In genomic region chr2:128378231-128379020, GRCh38 we compare ENCODE assay signal across 18 cellular contexts. TPM values are rescaled to one million over a fixed set of nuclear protein-coding genes. Genes with fewer than 3 reads are reported as not detected.
A peak's percentile ranks its signal among the peaks of the same experiment; 100 is the strongest.
DNase-seq lines count a peak whose midpoint lies in the region; ATAC-seq, FAIRE-seq and TF ChIP-seq lines count a peak whose summit lies in the region.
"Had no signal": no experiment of that assay in that cellular context is flagged by ENCODE, and none has a peak within 500 bp of the region (broad histone marks: within the 10 kb centered on the region; RNA-seq: fewer than 3 reads in every experiment).

No MANE protein-coding gene starts in this region.

- H3K4me1 ChIP-seq in keratinocyte (ENCODE audit: control insufficient read depth, extremely low read depth, insufficient read depth, low read length) (peaks cover 43% of the 10 kb centered on the region), prostate gland (replicated peaks) (peaks cover 25% of the 10 kb centered on the region), vagina (peaks cover 82% of the 10 kb centered on the region)

- H3K9ac ChIP-seq in keratinocyte (ENCODE audit: control insufficient read depth, extremely low read depth, insufficient read depth, low read length): no peak overlapping the region

- peak overlapping the region; percentile 84 for H2AFZ ChIP-seq in keratinocyte (ENCODE audit: control insufficient read depth, low read length)

- dilution Hi-C loops in keratinocyte (cut with MboI; ENCODE audit: extremely low pct_ligation_motif_present, low sequenced_read_pairs): no loop called here

- TF ChIP-seq CTCF in keratinocyte (optimal IDR thresholded peaks at IDR 0.05 in 1 of 3, IDR thresholded peaks at IDR 0.05 in 1 of 3, conservative IDR thresholded peaks at IDR 0.05 in 1 of 3; ENCODE audit: extremely low read depth in 1 of 3, insufficient read depth in 2 of 3, low read length in 3 of 3) (no peak), prostate gland (IDR thresholded peaks at IDR 0.05) (no peak), vagina (IDR thresholded peaks at IDR 0.05) (no peak)

- H3K9me3 ChIP-seq in keratinocyte (ENCODE audit: control insufficient read depth, low read depth, low read length) (no peaks in the 10 kb centered on the region), prostate gland (no peaks in the 10 kb centered on the region), vagina (no peaks in the 10 kb centered on the region)

- H3K4me2 ChIP-seq in keratinocyte (ENCODE audit: control insufficient read depth, extremely low read depth, insufficient read depth, low read depth, low read length): peak overlapping the region; percentile 41

- H3K27me3 ChIP-seq in keratinocyte (ENCODE audit: control insufficient read depth, extremely low read depth, insufficient read depth, low read length) (no peaks in the 10 kb centered on the region), prostate gland (replicated peaks; ENCODE audit: insufficient read depth) (no peaks in the 10 kb centered on the region), vagina (no peaks in the 10 kb centered on the region)
- H3K27me3 ChIP-seq: foreskin keratinocyte had no signal

- H4K20me1 ChIP-seq in keratinocyte (ENCODE audit: control insufficient read depth, extremely low read depth, insufficient read depth, low read length): no peaks in the 10 kb centered on the region

- WGBS in prostate gland: 70% methylated on average over 16 of the region's 16 CpGs

- no peaks in the 10 kb centered on the region for H3K9me1 ChIP-seq in keratinocyte (ENCODE audit: control insufficient read depth, extremely low read depth, insufficient read depth, low read length)

- ATAC-seq in left ventricle myocardium superior (no peak), HG03039 (IDR thresholded peaks at IDR 0.05; ENCODE audit: unreplicated experiment) (no peak), HG02798 (IDR thresholded peaks at IDR 0.05; ENCODE audit: poor library complexity, unreplicated experiment) (no peak), HG02678 (IDR thresholded peaks at IDR 0.05; ENCODE audit: unreplicated experiment) (no peak)
- ATAC-seq: activated CD4-positive, alpha-beta T cell treated with anti-CD3 and anti-CD28 coated beads for 36 hours had no signal

- no peaks in the 10 kb centered on the region for H3K79me2 ChIP-seq in keratinocyte (ENCODE audit: control insufficient read depth, insufficient read depth, low read length)

- H3K27ac ChIP-seq in keratinocyte (ENCODE audit: control insufficient read depth, insufficient read depth, low read length): no peak overlapping the region
- peak overlapping the region; percentile 38 to 70 for H3K27ac ChIP-seq in prostate gland
- H3K27ac ChIP-seq in vagina: peak overlapping the region; percentile 74
- H3K27ac ChIP-seq: foreskin keratinocyte had no signal

- FAIRE-seq in keratinocyte (lab: Jason Lieb, UNC): no peak
- FAIRE-seq: G401.6, GM19239 had no signal

- H3K36me3 ChIP-seq in keratinocyte (ENCODE audit: control insufficient read depth in 2 of 2, extremely low read depth in 1 of 2, insufficient read depth in 2 of 2, low read length in 2 of 2) (no peaks in the 10 kb centered on the region), prostate gland (no peaks in the 10 kb centered on the region), vagina (no peaks in the 10 kb centered on the region)

- H3K4me3 ChIP-seq in keratinocyte (ENCODE audit: control insufficient read depth in 2 of 3, extremely low read depth in 1 of 3, insufficient read depth in 2 of 3, low read depth in 1 of 3, low read length in 3 of 3): no peak overlapping the region
- no peak overlapping the region for H3K4me3 ChIP-seq in prostate gland
- no peak overlapping the region for H3K4me3 ChIP-seq in vagina

- TF ChIP-seq POLR2A in prostate gland (IDR thresholded peaks at IDR 0.05) (no peak), vagina (IDR thresholded peaks at IDR 0.05) (no peak)

- peak; percentile 68 for DNase-seq in cardiac septum (ENCODE audit: low spot score)
- no peak for DNase-seq in left ventricle myocardium superior
- no peak for DNase-seq in keratinocyte (ENCODE audit: low read depth, low spot score)
- no peak for DNase-seq in prostate gland (ENCODE audit: low spot score)
- no peak for DNase-seq in vagina (ENCODE audit: extremely low spot score in 2 of 2)
- DNase-seq: ACHN; activated CD4-positive, alpha-beta T cell treated with anti-CD3 and anti-CD28 coated beads for 36 hours; activated T-cell treated with anti-CD3 and anti-CD28 coated beads, Interleukin-2, amount 50 U/mL, for 48 hours; amniotic stem cell; KG1; NCI-H1436 treated with DMSO at 0.1 percent for 48 hours; stimulated activated naive CD4-positive, alpha-beta T cell treated with Interleukin-2 at 50 U/mL for 16 hours had no signal

- intact Hi-C loops in cardiac septum (cut with DNase I) (no loop called here), left ventricle myocardium superior (cut with micrococcal nuclease) (no loop called here), prostate gland (cut with DNase I) (no loop called here), vagina (cut with DNase I) (no loop called here)

RNA-seq across cellular contexts. Expression of gene HS6ST1, which starts 59.8 kb away (rescaled TPM):
- total RNA-seq in cardiac septum (14.4 TPM), left ventricle myocardium superior (35.2 TPM), prostate gland (100 to 1,000 TPM in 1 of 2 donors, 10 to 100 TPM in 1; 69.0 to 233 TPM), vagina (68.5 TPM)
- 6.3 to 10.1 TPM (median 9.2 TPM) in 3 replicates for polyA plus RNA-seq in keratinocyte
- 6.5 TPM for polyA plus RNA-seq in keratinocyte (2011; ENCODE audit: low read depth)
- polyA plus RNA-seq in keratinocyte (2011; cell fraction: cytosol; rRNA removed): 4.5 and 10.8 TPM in 2 replicates
- 11.0 and 15.0 TPM in 2 replicates for polyA plus RNA-seq in keratinocyte (2011; cell fraction: nucleus; rRNA removed)
- polyA plus RNA-seq in keratinocyte (2012; ENCODE audit: low replicate concordance): 11.0 and 20.8 TPM in 2 replicates
- polyA minus RNA-seq in keratinocyte: 10.4 to 23.9 TPM (median 14.1 TPM) in 3 replicates
- polyA minus RNA-seq in keratinocyte (2011; cell fraction: cytosol; rRNA and poly(A)+ RNA removed): 30.3 TPM
- 17.5 and 18.5 TPM in 2 replicates for polyA minus RNA-seq in keratinocyte (2011; cell fraction: nucleus; rRNA and poly(A)+ RNA removed)
